ENCODE assay signal across 25 cellular contexts in genomic region chr14:55336691-55337090, GRCh38.
DNase-seq lines count a peak whose midpoint lies in the region; ATAC-seq, FAIRE-seq and TF ChIP-seq lines count a peak whose summit lies in the region.
"Had no signal": no experiment of that assay in that cellular context is flagged by ENCODE, and none has a peak within 500 bp of the region (broad histone marks: within the 10 kb centered on the region; RNA-seq: fewer than 3 reads in every experiment).

No MANE protein-coding gene starts in this region.

- no peaks in the 10 kb centered on the region for H3K36me3 ChIP-seq in spleen
- H3K36me3 ChIP-seq: cardiac muscle cell, MG63, uterus had no signal

- H3K27ac ChIP-seq in spleen: peak overlapping the region in 6 of 8 donors; percentile 5 to 86 (median 50)
- H3K27ac ChIP-seq: BLaER1 treated with 17β-estradiol and CSF1 and Interleukin-3, amounts not matched to agents 10 nM and 100 nM; cardiac muscle cell; dorsolateral prefrontal cortex; foreskin keratinocyte; HL-60; uterus had no signal

- no peaks in the 10 kb centered on the region for H3K27me3 Mint-ChIP-seq in activated CD4-positive, alpha-beta T cell treated with anti-CD3 and anti-CD28 coated beads, Interleukin-2, amount 10 ng/mL, durations not matched to agents 7 days and 5 days
- no peaks in the 10 kb centered on the region for H3K27me3 Mint-ChIP-seq in Calu3 (ENCODE audit: unreplicated experiment)
- no peaks in the 10 kb centered on the region for H3K27me3 Mint-ChIP-seq in activated T-helper 2 cell treated with anti-CD3 and anti-CD28 coated beads, Interferon-gamma antibody, Interleukin-2, Interleukin-4, amounts not matched to agents 10 μg/mL and 5 μg/mL and 100 μg/mL, durations not matched to agents 14 hours and 24 hours and 36 hours (ENCODE audit: low read depth)
- H3K27me3 Mint-ChIP-seq: IgD-negative memory B cell had no signal

- TF ChIP-seq CTCF in Calu3 (IDR thresholded peaks at IDR 0.05; ENCODE audit: unreplicated experiment) (no peak), spleen (IDR thresholded peaks at IDR 0.05 in 8 of 11, conservative IDR thresholded peaks at IDR 0.05 in 3 of 11) (no peak), D721Med (IDR thresholded peaks at IDR 0.05; ENCODE audit: insufficient read depth, missing control alignments) (no peak)

- no peak for FAIRE-seq in D721Med (lab: Jason Lieb, UNC)
- FAIRE-seq: GM12891, GM19239, H1, kidney had no signal

- H3K9me3 Mint-ChIP-seq in activated CD4-positive, alpha-beta T cell treated with anti-CD3 and anti-CD28 coated beads, Interleukin-2, amount 10 ng/mL, durations not matched to agents 7 days and 5 days: no peaks in the 10 kb centered on the region
- no peaks in the 10 kb centered on the region for H3K9me3 Mint-ChIP-seq in Calu3 (ENCODE audit: low read depth, unreplicated experiment)
- H3K9me3 Mint-ChIP-seq in activated T-helper 2 cell treated with anti-CD3 and anti-CD28 coated beads, Interferon-gamma antibody, Interleukin-2, Interleukin-4, amounts not matched to agents 10 μg/mL and 5 μg/mL and 100 μg/mL, durations not matched to agents 14 hours and 24 hours and 36 hours: no peaks in the 10 kb centered on the region

- DNase-seq in activated CD4-positive, alpha-beta T cell treated with anti-CD3 and anti-CD28 coated beads, Interleukin-2, amount 10 ng/mL, durations not matched to agents 7 days and 5 days: no peak
- DNase-seq in activated CD4-positive, alpha-beta T cell treated with anti-CD3 and anti-CD28 coated beads, Interleukin-2, amount 50 U/mL, for 48 hours: no peak
- DNase-seq in Calu3 (no peak), spleen (no peak), D721Med (ENCODE audit: insufficient read length, low spot score) (no peak), EL (no peak)
- DNase-seq in activated T-helper 2 cell treated with anti-CD3 and anti-CD28 coated beads, Interferon-gamma antibody, Interleukin-2, Interleukin-4, amounts not matched to agents 10 μg/mL and 5 μg/mL and 100 μg/mL, durations not matched to agents 14 hours and 24 hours and 36 hours (ENCODE audit: low spot score): no peak
- DNase-seq: ACHN, dorsolateral prefrontal cortex, foreskin keratinocyte, hippocampal formation, kidney, MG63, NCI-H146, NCI-H526 treated with DMSO at 0.1 percent for 48 hours, Right ventricle myocardium superior, uterus had no signal

- no peaks in the 10 kb centered on the region for H3K9me3 ChIP-seq in spleen
- H3K9me3 ChIP-seq: BLaER1 treated with 17β-estradiol and CSF1 and Interleukin-3, amounts not matched to agents 10 nM and 100 nM; MG63; uterus had no signal

- peaks cover 18% of the 10 kb centered on the region for H3K36me3 Mint-ChIP-seq in activated CD4-positive, alpha-beta T cell treated with anti-CD3 and anti-CD28 coated beads, Interleukin-2, amount 10 ng/mL, durations not matched to agents 7 days and 5 days (ENCODE audit: low read depth)
- H3K36me3 Mint-ChIP-seq in Calu3 (ENCODE audit: insufficient read depth, unreplicated experiment): peaks cover 33% of the 10 kb centered on the region
- H3K36me3 Mint-ChIP-seq in activated T-helper 2 cell treated with anti-CD3 and anti-CD28 coated beads, Interferon-gamma antibody, Interleukin-2, Interleukin-4, amounts not matched to agents 10 μg/mL and 5 μg/mL and 100 μg/mL, durations not matched to agents 14 hours and 24 hours and 36 hours (ENCODE audit: low read depth): peaks cover 10% of the 10 kb centered on the region

- CTCF ChIA-PET in activated CD4-positive, alpha-beta T cell treated with anti-CD3 and anti-CD28 coated beads, Interleukin-2, amount 10 ng/mL, durations not matched to agents 7 days and 5 days (lab: Charles Lee): interaction anchor here (0.6 to 2.2 kb wide), 4 partner anchors 10 to 280 kb away, joined by 3 to 7 read pairs (median 4); no protein-coding TSS in a partner anchor
- CTCF ChIA-PET in Calu3 (lab: Charles Lee): interaction anchor here (0.6 to 1.0 kb wide), 2 partner anchors 18 to 95 kb away, joined by 3 to 5 read pairs; no protein-coding TSS in a partner anchor

- no peak overlapping the region for H3K4me3 ChIP-seq in spleen
- H3K4me3 ChIP-seq: BLaER1 treated with 17β-estradiol and CSF1 and Interleukin-3, amounts not matched to agents 10 nM and 100 nM; cardiac muscle cell; dorsolateral prefrontal cortex; MG63; uterus had no signal

- no peak for ATAC-seq in HG03354 (IDR thresholded peaks at IDR 0.05; ENCODE audit: poor library complexity, severe bottlenecking, unreplicated experiment)

- TF ChIP-seq POLR2A in spleen (IDR thresholded peaks at IDR 0.05): no peak

- POLR2A ChIA-PET in activated CD4-positive, alpha-beta T cell treated with anti-CD3 and anti-CD28 coated beads, Interleukin-2, amount 10 ng/mL, durations not matched to agents 7 days and 5 days (lab: Charles Lee): no interaction called here

- 83 to 92% (median 85%) methylated on average over 3 of the region's 3 CpGs for WGBS in spleen, 5 donors

- intact Hi-C loops in Calu3 (cut with micrococcal nuclease; ENCODE audit: unreplicated experiment): loop anchor here (5.0 kb wide), 1 partner anchor 64 kb away; the partner anchor contains the start of gene FBXO34
- intact Hi-C loops in activated T-helper 2 cell treated with anti-CD3 and anti-CD28 coated beads, Interferon-gamma antibody, Interleukin-2, Interleukin-4, amounts not matched to agents 10 μg/mL and 5 μg/mL and 100 μg/mL, durations not matched to agents 14 hours and 24 hours and 36 hours (cut with micrococcal nuclease): loop anchor here (1.0 to 10.0 kb wide), 4 partner anchors 18 to 602 kb away; no protein-coding TSS in a partner anchor
- intact Hi-C loops in spleen (cut with DNase I; ENCODE audit: low total_unique reads): no loop called here

- H3K4me3 Mint-ChIP-seq in activated CD4-positive, alpha-beta T cell treated with anti-CD3 and anti-CD28 coated beads, Interleukin-2, amount 10 ng/mL, durations not matched to agents 7 days and 5 days: no peak overlapping the region
- peak overlapping the region; percentile 44 for H3K4me3 Mint-ChIP-seq in Calu3 (ENCODE audit: low read depth, unreplicated experiment)
- H3K4me3 Mint-ChIP-seq in activated T-helper 2 cell treated with anti-CD3 and anti-CD28 coated beads, Interferon-gamma antibody, Interleukin-2, Interleukin-4, amounts not matched to agents 10 μg/mL and 5 μg/mL and 100 μg/mL, durations not matched to agents 14 hours and 24 hours and 36 hours (ENCODE audit: low read depth): no peak overlapping the region
- H3K4me3 Mint-ChIP-seq: IgD-negative memory B cell had no signal

- no TSS peak for BruUV-seq in Calu3 (replicated peaks; lab: Mats Ljungman, UMichigan)

- peaks cover 29 to 96% (median 67%) of the 10 kb centered on the region in 6 donors for H3K4me1 ChIP-seq in spleen
- H3K4me1 ChIP-seq: uterus had no signal

- H3K27me3 ChIP-seq in spleen (replicated peaks in 1 of 7): no peaks in the 10 kb centered on the region
- H3K27me3 ChIP-seq: BLaER1 treated with 17β-estradiol and CSF1 and Interleukin-3, amounts not matched to agents 10 nM and 100 nM; cardiac muscle cell; dorsolateral prefrontal cortex; foreskin keratinocyte; MG63; uterus had no signal

- H3K4me1 Mint-ChIP-seq in activated CD4-positive, alpha-beta T cell treated with anti-CD3 and anti-CD28 coated beads, Interleukin-2, amount 10 ng/mL, durations not matched to agents 7 days and 5 days: peaks cover 82% of the 10 kb centered on the region
- H3K4me1 Mint-ChIP-seq in Calu3 (ENCODE audit: low read depth, unreplicated experiment): peaks cover 66% of the 10 kb centered on the region
- H3K4me1 Mint-ChIP-seq in activated T-helper 2 cell treated with anti-CD3 and anti-CD28 coated beads, Interferon-gamma antibody, Interleukin-2, Interleukin-4, amounts not matched to agents 10 μg/mL and 5 μg/mL and 100 μg/mL, durations not matched to agents 14 hours and 24 hours and 36 hours (ENCODE audit: low read depth): peaks cover 79% of the 10 kb centered on the region

- H3K27ac Mint-ChIP-seq in activated CD4-positive, alpha-beta T cell treated with anti-CD3 and anti-CD28 coated beads, Interleukin-2, amount 10 ng/mL, durations not matched to agents 7 days and 5 days: peak overlapping the region; percentile 61
- peak overlapping the region; percentile 80 for H3K27ac Mint-ChIP-seq in Calu3 (ENCODE audit: unreplicated experiment)
- H3K27ac Mint-ChIP-seq in activated T-helper 2 cell treated with anti-CD3 and anti-CD28 coated beads, Interferon-gamma antibody, Interleukin-2, Interleukin-4, amounts not matched to agents 10 μg/mL and 5 μg/mL and 100 μg/mL, durations not matched to agents 14 hours and 24 hours and 36 hours: peak overlapping the region; percentile 71
- H3K27ac Mint-ChIP-seq: IgD-negative memory B cell had no signal
